1 cellular context compared by ENCODE assay signal in genomic region chr6:2899596-2899995, GRCh38.
TF ChIP-seq lines count a peak whose summit lies in the region.

No MANE protein-coding gene starts in this region.

TF ChIP-seq in GM12878, 131 proteins besides CTCF, POLR2A, EP300 and RAD21 (continued from another document):
- TF ChIP-seq CUX1 (IDR thresholded peaks at IDR 0.05; ENCODE audit: insufficient replicate concordance, low read depth, low read length) (peak; percentile 65), NFYA (IDR thresholded peaks at IDR 0.05; ENCODE audit: borderline replicate concordance, low read depth, low read length) (no peak), CBFB (IDR thresholded peaks at IDR 0.05; ENCODE audit: low read depth) (no peak), BCL3 (IDR thresholded peaks at IDR 0.05; ENCODE audit: borderline replicate concordance, insufficient read depth, low read depth, low read length, poor library complexity, severe bottlenecking) (peak; percentile 60), PRDM15 (CRISPR knock-in tag; IDR thresholded peaks at IDR 0.05) (no peak), GABPA (IDR thresholded peaks at IDR 0.05; ENCODE audit: low read depth) (peak; percentile 64)
